Comparison of ENCODE assay signal across 37 cellular contexts in genomic region chr16:79501446-79501845, GRCh38.
"Had no signal": no experiment of that assay in that cellular context is flagged by ENCODE, and none has a peak within 500 bp of the region (broad histone marks: within the 10 kb centered on the region; RNA-seq: fewer than 3 reads in every experiment).

No MANE protein-coding gene starts in this region.

- H3K4me3 ChIP-seq: adrenal gland, body of pancreas, breast epithelium had no signal

- H3K9me3 Mint-ChIP-seq: activated CD8-positive, alpha-beta T cell treated with anti-CD3 and anti-CD28 coated beads for 36 hours; activated naive CD4-positive, alpha-beta T cell treated with anti-CD3 and anti-CD28 coated beads, Interleukin-2, amount 10 ng/mL, durations not matched to agents 7 days and 5 days; activated naive CD4-positive, alpha-beta T cell treated with anti-CD3 and anti-CD28 coated beads, Interleukin-2, amount 50 U/mL, for 24 hours; activated T-cell treated with anti-CD3 and anti-CD28 coated beads, Interleukin-2, amount 50 U/mL, for 4 hours; activated T-cell treated with anti-CD3 and anti-CD28 coated beads, Interleukin-2, amount 50 U/mL, for 72 hours had no signal

- H3K4me3 Mint-ChIP-seq: activated B cell treated with CpG ODN at 0.5 μM for 24 hours; activated CD4-positive, alpha-beta memory T cell treated with anti-CD3 and anti-CD28 coated beads for 36 hours; activated CD4-positive, alpha-beta T cell treated with anti-CD3 and anti-CD28 coated beads, Interleukin-2, amount 10 ng/mL, durations not matched to agents 24 days and 14 days; activated CD8-positive, alpha-beta T cell treated with anti-CD3 and anti-CD28 coated beads for 36 hours; activated naive CD4-positive, alpha-beta T cell treated with anti-CD3 and anti-CD28 coated beads, Interleukin-2, amount 10 ng/mL, durations not matched to agents 7 days and 5 days; activated naive CD4-positive, alpha-beta T cell treated with anti-CD3 and anti-CD28 coated beads, Interleukin-2, amount 50 U/mL, for 24 hours; activated naive CD8-positive, alpha-beta T cell; activated naive CD8-positive, alpha-beta T cell treated with anti-CD3 and anti-CD28 coated beads, Interleukin-2, amount 10 ng/mL, durations not matched to agents 7 days and 5 days; activated T-cell treated with anti-CD3 and anti-CD28 coated beads, Interleukin-2, amount 50 U/mL, for 4 hours; activated T-cell treated with anti-CD3 and anti-CD28 coated beads, Interleukin-2, amount 50 U/mL, for 72 hours; activated T-helper 1 cell treated with anti-CD3 and anti-CD28 coated beads, Interleukin-12 subunit alpha, Interleukin-12 subunit beta, Interleukin-2, Interleukin-4 antibody, amounts not matched to agents 30 ng/mL and 10 ng/mL and 1 ng/mL, durations not matched to agents 14 hours and 24 hours and 36 hours; T-helper 1 cell treated with Interleukin-12 subunit alpha and Interleukin-12 subunit beta and Interleukin-4 antibody, amounts not matched to agents 30 μg/mL and 1 μg/mL, for 36 hours; T-helper 2 cell treated with Interferon-gamma antibody and Interleukin-4, amounts not matched to agents 5 μg/mL and 100 μg/mL, for 36 hours had no signal

- H3K9me3 ChIP-seq: adrenal gland, body of pancreas, breast epithelium had no signal

- H3K27ac ChIP-seq: adrenal gland, body of pancreas, brain microvascular endothelial cell, breast epithelium, VCaP had no signal

- H3K27me3 Mint-ChIP-seq: activated CD4-positive, alpha-beta memory T cell treated with anti-CD3 and anti-CD28 coated beads for 36 hours had no signal

- H3K4me1 Mint-ChIP-seq: activated B cell treated with CpG ODN at 0.5 μM for 24 hours; activated CD4-positive, alpha-beta T cell treated with anti-CD3 and anti-CD28 coated beads, Interleukin-2, amount 10 ng/mL, durations not matched to agents 24 days and 14 days; activated naive CD4-positive, alpha-beta T cell treated with anti-CD3 and anti-CD28 coated beads, Interleukin-2, amount 10 ng/mL, durations not matched to agents 7 days and 5 days; activated naive CD4-positive, alpha-beta T cell treated with anti-CD3 and anti-CD28 coated beads, Interleukin-2, amount 50 U/mL, for 24 hours; activated naive CD8-positive, alpha-beta T cell treated with anti-CD3 and anti-CD28 coated beads, Interleukin-2, amount 10 ng/mL, durations not matched to agents 7 days and 5 days had no signal

- H3K4me1 ChIP-seq: body of pancreas, breast epithelium had no signal

- FAIRE-seq: astrocyte, TTC549 had no signal

- H3K27ac Mint-ChIP-seq: activated B cell treated with CpG ODN at 0.5 μM for 24 hours; activated CD4-positive, alpha-beta memory T cell treated with anti-CD3 and anti-CD28 coated beads for 36 hours; activated CD4-positive, alpha-beta T cell treated with anti-CD3 and anti-CD28 coated beads, Interleukin-2, amount 10 ng/mL, durations not matched to agents 24 days and 14 days; activated CD8-positive, alpha-beta T cell treated with anti-CD3 and anti-CD28 coated beads for 36 hours; activated naive CD4-positive, alpha-beta T cell treated with anti-CD3 and anti-CD28 coated beads, Interleukin-2, amount 10 ng/mL, durations not matched to agents 7 days and 5 days; activated naive CD4-positive, alpha-beta T cell treated with anti-CD3 and anti-CD28 coated beads, Interleukin-2, amount 50 U/mL, for 24 hours; activated naive CD8-positive, alpha-beta T cell; activated naive CD8-positive, alpha-beta T cell treated with anti-CD3 and anti-CD28 coated beads, Interleukin-2, amount 10 ng/mL, durations not matched to agents 7 days and 5 days; activated T-cell treated with anti-CD3 and anti-CD28 coated beads, Interleukin-2, amount 50 U/mL, for 72 hours; activated T-helper 1 cell treated with anti-CD3 and anti-CD28 coated beads, Interleukin-12 subunit alpha, Interleukin-12 subunit beta, Interleukin-2, Interleukin-4 antibody, amounts not matched to agents 30 ng/mL and 10 ng/mL and 1 ng/mL, durations not matched to agents 14 hours and 24 hours and 36 hours; activated T-helper 2 cell treated with anti-CD3 and anti-CD28 coated beads, Interferon-gamma antibody, Interleukin-2, Interleukin-4, amounts not matched to agents 10 μg/mL and 5 μg/mL and 100 μg/mL, durations not matched to agents 14 hours and 24 hours and 36 hours; T-helper 1 cell treated with Interleukin-12 subunit alpha and Interleukin-12 subunit beta and Interleukin-4 antibody, amounts not matched to agents 30 μg/mL and 1 μg/mL, for 36 hours; T-helper 2 cell treated with Interferon-gamma antibody and Interleukin-4, amounts not matched to agents 5 μg/mL and 100 μg/mL, for 36 hours had no signal

- DNase-seq: activated B cell treated with CpG ODN at 0.5 μM for 24 hours; activated CD4-positive, alpha-beta memory T cell treated with anti-CD3 and anti-CD28 coated beads for 36 hours; activated CD4-positive, alpha-beta T cell treated with anti-CD3 and anti-CD28 coated beads for 4 hours; activated CD4-positive, alpha-beta T cell treated with anti-CD3 and anti-CD28 coated beads, Interleukin-2, amount 10 ng/mL, durations not matched to agents 24 days and 14 days; activated CD4-positive, alpha-beta T cell treated with anti-CD3 and anti-CD28 coated beads, Interleukin-2, amount 50 U/mL, for 1 hour; activated CD4-positive, alpha-beta T cell treated with anti-CD3 and anti-CD28 coated beads, Interleukin-2, amount 50 U/mL, for 4 hours; activated CD4-positive, CD25-positive, alpha-beta regulatory T cell treated with anti-CD3 and anti-CD28 coated beads, Interleukin-2, amount 50 U/mL, for 72 hours; activated CD8-positive, alpha-beta memory T cell treated with anti-CD3 and anti-CD28 coated beads, Interleukin-2, amount 50 U/mL, for 4 hours; activated CD8-positive, alpha-beta T cell treated with anti-CD3 and anti-CD28 coated beads for 36 hours; activated effector memory CD4-positive, alpha-beta T cell treated with Interleukin-2 at 50 U/mL for 16 hours; activated gamma-delta T cell; activated naive CD4-positive, alpha-beta T cell treated with anti-CD3 and anti-CD28 coated beads, Interleukin-2, amount 10 ng/mL, durations not matched to agents 7 days and 5 days; activated naive CD4-positive, alpha-beta T cell treated with Interleukin-2 at 50 U/mL for 16 hours; activated naive CD8-positive, alpha-beta T cell treated with anti-CD3 and anti-CD28 coated beads, Interleukin-2, amount 10 ng/mL, durations not matched to agents 7 days and 5 days; activated T-cell treated with anti-CD3 and anti-CD28 coated beads for 4 hours; activated T-cell treated with anti-CD3 and anti-CD28 coated beads, Interleukin-2, amount 50 U/mL, for 1 hour; activated T-cell treated with anti-CD3 and anti-CD28 coated beads, Interleukin-2, amount 50 U/mL, for 4 hours; activated T-cell treated with anti-CD3 and anti-CD28 coated beads, Interleukin-2, amount 50 U/mL, for 72 hours; adrenal gland; amniotic stem cell; aorta; body of pancreas; brain microvascular endothelial cell; central memory CD4-positive, alpha-beta T cell; T-helper 1 cell; T-helper 2 cell; T-helper 9 cell had no signal

- H3K27me3 ChIP-seq: adrenal gland, body of pancreas, brain microvascular endothelial cell, breast epithelium had no signal

- H3K36me3 Mint-ChIP-seq: activated CD4-positive, alpha-beta memory T cell treated with anti-CD3 and anti-CD28 coated beads for 36 hours; activated naive CD4-positive, alpha-beta T cell treated with anti-CD3 and anti-CD28 coated beads, Interleukin-2, amount 10 ng/mL, durations not matched to agents 7 days and 5 days; activated naive CD4-positive, alpha-beta T cell treated with anti-CD3 and anti-CD28 coated beads, Interleukin-2, amount 50 U/mL, for 24 hours; activated naive CD8-positive, alpha-beta T cell; activated naive CD8-positive, alpha-beta T cell treated with anti-CD3 and anti-CD28 coated beads, Interleukin-2, amount 10 ng/mL, durations not matched to agents 7 days and 5 days had no signal

- ATAC-seq: activated CD8-positive, alpha-beta T cell treated with anti-CD3 and anti-CD28 coated beads for 36 hours; activated T-cell treated with anti-CD3 and anti-CD28 coated beads, Interleukin-2, amount 50 U/mL, for 4 hours; activated T-cell treated with anti-CD3 and anti-CD28 coated beads, Interleukin-2, amount 50 U/mL, for 72 hours; body of pancreas had no signal

- H3K36me3 ChIP-seq: adrenal gland, brain microvascular endothelial cell, breast epithelium had no signal
